ENCODE assay signal across 8 cellular contexts in genomic region chr6:85464260-85464644, GRCh38. TPM values are rescaled to one million over a fixed set of nuclear protein-coding genes. Genes with fewer than 3 reads are reported as not detected.
DNase-seq lines count a peak whose midpoint lies in the region; ATAC-seq and TF ChIP-seq lines count a peak whose summit lies in the region.

No MANE protein-coding gene starts in this region.

- peaks cover 5% of the 10 kb centered on the region for H3K36me3 Mint-ChIP-seq in activated naive CD8-positive, alpha-beta T cell treated with anti-CD3 and anti-CD28 coated beads for 36 hours

- intact Hi-C loops in right lobe of liver (cut with DNase I): loop anchor here in 1 of 2 donors (10.0 kb wide), 1 partner anchor 59 kb away; no protein-coding TSS in a partner anchor

- no peaks in the 10 kb centered on the region for H3K27me3 Mint-ChIP-seq in activated naive CD8-positive, alpha-beta T cell treated with anti-CD3 and anti-CD28 coated beads for 36 hours

- H3K27me3 ChIP-seq in right lobe of liver: no peaks in the 10 kb centered on the region

- H3K4me1 Mint-ChIP-seq in activated naive CD8-positive, alpha-beta T cell treated with anti-CD3 and anti-CD28 coated beads for 36 hours: peaks cover 83% of the 10 kb centered on the region

- H3K4me3 ChIP-seq in right lobe of liver: no peak overlapping the region

- peak; percentile 18 to 54 (median 34) for ATAC-seq in right lobe of liver
- ATAC-seq in GM18907 (IDR thresholded peaks at IDR 0.05; ENCODE audit: unreplicated experiment): no peak

- no peak for TF ChIP-seq CTCF in right lobe of liver (IDR thresholded peaks at IDR 0.05)

- H3K4me3 Mint-ChIP-seq in activated naive CD8-positive, alpha-beta T cell treated with anti-CD3 and anti-CD28 coated beads for 36 hours: peak overlapping the region; percentile 57

- no peaks in the 10 kb centered on the region for H3K9me3 ChIP-seq in right lobe of liver

- H3K4me1 ChIP-seq in right lobe of liver: peaks cover 0 to 42% (median 12%) of the 10 kb centered on the region in 4 donors

- H3K27ac ChIP-seq in right lobe of liver: peak overlapping the region in 2 of 3 donors; percentile 11 to 12

- H3K27ac Mint-ChIP-seq in activated naive CD8-positive, alpha-beta T cell treated with anti-CD3 and anti-CD28 coated beads for 36 hours: peak overlapping the region; percentile 91

- WGBS in right lobe of liver (ENCODE audit: insufficient coverage, low coverage, low lambda C conversion rate, missing lambda C conversion rate): 37% methylated on average over 4 of the region's 4 CpGs

- no peaks in the 10 kb centered on the region for H3K9me3 Mint-ChIP-seq in activated naive CD8-positive, alpha-beta T cell treated with anti-CD3 and anti-CD28 coated beads for 36 hours

- H3K36me3 ChIP-seq in right lobe of liver: peaks cover 0 to 11% (median 4%) of the 10 kb centered on the region in 4 donors

- TF ChIP-seq POLR2A in right lobe of liver (IDR thresholded peaks at IDR 0.05): no peak

- DNase-seq in AG08395 (ENCODE audit: low spot score) (peak; percentile 83), LoVo (ENCODE audit: low spot score) (peak; percentile 72), right lobe of liver (no peak), NCI-H524 (lab: John Stamatoyannopoulos, UW) (no peak), NCI-H510A (lab: John Stamatoyannopoulos, UW) (no peak), midbrain (lab: John Stamatoyannopoulos, UW) (no peak)
- peak; percentile 61 for DNase-seq in activated naive CD8-positive, alpha-beta T cell treated with anti-CD3 and anti-CD28 coated beads for 36 hours

RNA-seq across cellular contexts. Expression of gene NT5E, which starts 14.4 kb away (rescaled TPM):
- 1 to 10 TPM; 8.4 to 9.9 TPM for total RNA-seq in activated naive CD8-positive, alpha-beta T cell treated with anti-CD3 and anti-CD28 coated beads for 36 hours
- total RNA-seq in right lobe of liver: 10 to 100 TPM; 19.3 to 31.8 (median 25.8) TPM

Comparison
In these comparisons a context has a peak if more than half of its experiments do, and no peak if none do; other contexts are left out.
1. DNase-seq: peak in AG08395 (single experiment), LoVo (single experiment) and activated naive CD8-positive, alpha-beta T cell treated with anti-CD3 and anti-CD28 coated beads for 36 hours (single experiment); none in right lobe of liver (0 of 3), NCI-H524 (0 of 2), NCI-H510A (single experiment) and midbrain (single experiment).